In genomic region chr6:149450679-149451360, GRCh38 we compare ENCODE assay signal across 9 cellular contexts. TPM values are rescaled to one million over a fixed set of nuclear protein-coding genes. Genes with fewer than 3 reads are reported as not detected.
DNase-seq lines count a peak whose midpoint lies in the region; ATAC-seq and TF ChIP-seq lines count a peak whose summit lies in the region.
"Had no signal": no experiment of that assay in that cellular context is flagged by ENCODE, and none has a peak within 500 bp of the region (broad histone marks: within the 10 kb centered on the region; RNA-seq: fewer than 3 reads in every experiment).

No MANE protein-coding gene starts in this region.

- peaks cover 7% of the 10 kb centered on the region for H3K27me3 ChIP-seq in A673 (replicated peaks; ENCODE audit: insufficient read depth, low read depth, low read length, poor library complexity)

- H3K36me3 ChIP-seq in A673 (ENCODE audit: insufficient read depth, low read length, poor library complexity, severe bottlenecking) = no peaks in the 10 kb centered on the region

- peaks cover 37% of the 10 kb centered on the region for H3K27me3 Mint-ChIP-seq in neural crest cell (ENCODE audit: low read depth)

- no peaks in the 10 kb centered on the region for H3K9me3 Mint-ChIP-seq in neural crest cell

- no peak overlapping the region for H3K27ac ChIP-seq in A673 (ENCODE audit: low read depth, low read length, poor library complexity, severe bottlenecking)

- ATAC-seq in activated CD4-positive, CD25-positive, alpha-beta regulatory T cell treated with anti-CD3 and anti-CD28 coated beads, Interleukin-2, amount 50 U/mL, for 24 hours = no peak
- no peak for ATAC-seq in HG03432 (IDR thresholded peaks at IDR 0.05; ENCODE audit: unreplicated experiment)

- CTCF ChIA-PET in A673 (lab: Charles Lee) = no interaction called here

- intact Hi-C loops in A673 (cut with micrococcal nuclease; ENCODE audit: unreplicated experiment) = no loop called here

- H3K4me3 Mint-ChIP-seq in neural crest cell = peak overlapping the region; percentile 75

- H3K9me3 ChIP-seq in A673 (ENCODE audit: low read depth, low read length, poor library complexity, severe bottlenecking) = no peaks in the 10 kb centered on the region

- POLR2A ChIA-PET in A673 (lab: Charles Lee; ENCODE audit: low non-redundant PET) = no interaction called here

- peak overlapping the region; percentile 38 for H3K4me3 ChIP-seq in A673 (ENCODE audit: low read depth, low read length, poor library complexity, severe bottlenecking)
- H3K4me3 ChIP-seq in fibroblast of pulmonary artery (replicated peaks; ENCODE audit: low read depth, low read length) = peak overlapping the region; percentile 25

- H3K4me1 Mint-ChIP-seq in neural crest cell = no peaks in the 10 kb centered on the region

- H3K27ac Mint-ChIP-seq in neural crest cell (ENCODE audit: unreplicated experiment) = no peak overlapping the region

- no peak for DNase-seq in A673 (ENCODE audit: low spot score)
- DNase-seq in M059J (ENCODE audit: low read depth) = peak; percentile 24
- no peak for DNase-seq in fibroblast of pulmonary artery (ENCODE audit: low read depth)
- peak; percentile 14 for DNase-seq in neural crest cell (ENCODE audit: low read depth, low spot score)
- no peak for DNase-seq in GDM1 (lab: John Stamatoyannopoulos, UW)
- no peak for DNase-seq in NCI-H82 (lab: John Stamatoyannopoulos, UW)
- DNase-seq: T-helper 1 cell had no signal

- H3K36me3 Mint-ChIP-seq in neural crest cell (ENCODE audit: low read depth) = no peaks in the 10 kb centered on the region

- BruUV-seq in A673 (replicated peaks; lab: Mats Ljungman, UMichigan) = no TSS peak

- TF ChIP-seq CTCF in A673 (conservative IDR thresholded peaks at IDR 0.05; ENCODE audit: low read depth, low read length) (no peak), fibroblast of pulmonary artery (IDR thresholded peaks at IDR 0.05; ENCODE audit: low read length, missing control alignments) (no peak), neural crest cell (conservative IDR thresholded peaks at IDR 0.05) (no peak)

- H3K4me1 ChIP-seq in A673 (ENCODE audit: insufficient read depth, low read length, poor library complexity, severe bottlenecking) = peaks cover 7% of the 10 kb centered on the region

RNA-seq across cellular contexts. Expression of gene ZC3H12D, which starts 34.0 kb away (rescaled TPM):
- total RNA-seq in A673 (2021) (0.30 and 0.33 TPM in 2 replicates), neural crest cell (0.14 and 0.16 TPM in 2 replicates)
- 0.17 and 0.22 TPM in 2 replicates for total RNA-seq in M059J (2014; rRNA removed; shearing (Covaris generic))

RNA-seq across cellular contexts. Expression of gene SUMO4, which starts 50.8 kb away (rescaled TPM):
- total RNA-seq in A673 (2021) = 1.9 and 2.8 TPM in 2 replicates
- total RNA-seq in M059J (2014; rRNA removed; shearing (Covaris generic)) = 0.25 TPM in 1 of 2 replicates, not detected in the other
- total RNA-seq in neural crest cell = 1.8 and 2.4 TPM in 2 replicates

Comparison
In these comparisons a context has a peak if more than half of its experiments do, and no peak if none do; other contexts are left out.
1. DNase-seq: peak in M059J (single experiment) and neural crest cell (single experiment); none in A673 (single experiment), fibroblast of pulmonary artery (single experiment), GDM1 (single experiment) and NCI-H82 (single experiment).